Comparison of ENCODE assay signal across 21 cellular contexts in genomic region chr9:125911861-125912260, GRCh38.
A peak's percentile ranks its signal among the peaks of the same experiment; 100 is the strongest.
DNase-seq lines count a peak whose midpoint lies in the region; ATAC-seq, FAIRE-seq and TF ChIP-seq lines count a peak whose summit lies in the region.
"Had no signal": no experiment of that assay in that cellular context is flagged by ENCODE, and none has a peak within 500 bp of the region (broad histone marks: within the 10 kb centered on the region; RNA-seq: fewer than 3 reads in every experiment).

No MANE protein-coding gene starts in this region.

- peaks cover 3% of the 10 kb centered on the region for H3K36me3 ChIP-seq in right atrium auricular region
- H3K36me3 ChIP-seq: BE2C, MG63 had no signal

- H3K27ac ChIP-seq in right atrium auricular region: no peak overlapping the region
- H3K27ac ChIP-seq: 22Rv1 had no signal

- no peaks in the 10 kb centered on the region for H3K27me3 ChIP-seq in right atrium auricular region
- H3K27me3 ChIP-seq: BE2C, MG63 had no signal

- no peak for TF ChIP-seq CTCF in right atrium auricular region (IDR thresholded peaks at IDR 0.05)

- peak; percentile 87 for FAIRE-seq in RCC 7860 (lab: Jason Lieb, UNC)
- FAIRE-seq: TTC549 had no signal

- no peak overlapping the region for H3K4me3 ChIP-seq in right atrium auricular region
- H3K4me3 ChIP-seq: MG63 had no signal

- peak; percentile 16 for DNase-seq in DMS 273 (lab: John Stamatoyannopoulos, UW; ENCODE audit: unreplicated experiment)
- no peak for DNase-seq in DMS 273 treated with DMSO at 0.1 percent for 48 hours (lab: John Stamatoyannopoulos, UW)
- peak; percentile 25 for DNase-seq in HCEC 1CT
- peak; percentile 63 for DNase-seq in RCC 7860 (ENCODE audit: low spot score)
- DNase-seq in left kidney (ENCODE audit: low read depth, low spot score): peak; percentile 26
- no peak for DNase-seq in NCI-H2171 (lab: John Stamatoyannopoulos, UW)
- no peak for DNase-seq in right atrium auricular region (ENCODE audit: low spot score)
- DNase-seq: activated CD4-positive, alpha-beta T cell treated with anti-CD3 and anti-CD28 coated beads, Interleukin-2, amount 10 ng/mL, durations not matched to agents 24 days and 14 days; anterior cingulate cortex; BE2C; MG63; midbrain; NCI-H2081 treated with DMSO at 0.1 percent for 48 hours; nephron progenitor cell; NK-92 treated with Interleukin-12 subunit alpha and Interleukin-12 subunit beta, amount 100 ng/mL, for 24 hours; RPMI8226; stimulated activated CD4-positive, alpha-beta T cell treated with anti-CD3 and anti-CD28 coated beads, Interleukin-12 subunit alpha, Interleukin-12 subunit beta, amount 100 ng/mL, for 4 hours; SW 1271 had no signal

- ATAC-seq in GM19023 (IDR thresholded peaks at IDR 0.05; ENCODE audit: unreplicated experiment): no peak

- H3K4me1 ChIP-seq in right atrium auricular region: peaks cover 0 to 9% of the 10 kb centered on the region in 2 donors

- no peaks in the 10 kb centered on the region for H3K9me3 ChIP-seq in right atrium auricular region
- H3K9me3 ChIP-seq: BE2C, MG63 had no signal

Comparison
In these comparisons a context has a peak if more than half of its experiments do, and no peak if none do; other contexts are left out.
1. DNase-seq: peak in DMS 273 (single experiment), HCEC 1CT (single experiment), RCC 7860 (single experiment) and left kidney (single experiment); none in DMS 273 treated with DMSO at 0.1 percent for 48 hours (single experiment), NCI-H2171 (single experiment) and right atrium auricular region (single experiment).